9 cellular contexts compared by ENCODE assay signal in genomic region chr12:120119395-120119973, GRCh38. TPM values are rescaled to one million over a fixed set of nuclear protein-coding genes. Genes with fewer than 3 reads are reported as not detected.
A peak's percentile ranks its signal among the peaks of the same experiment; 100 is the strongest.
DNase-seq lines count a peak whose midpoint lies in the region; ATAC-seq and TF ChIP-seq lines count a peak whose summit lies in the region.
"Had no signal": no experiment of that assay in that cellular context is flagged by ENCODE, and none has a peak within 500 bp of the region (broad histone marks: within the 10 kb centered on the region; RNA-seq: fewer than 3 reads in every experiment).

No MANE protein-coding gene starts in this region.

- H3K9me3 ChIP-seq in SJSA1 (replicated peaks) (no peaks in the 10 kb centered on the region), gastroesophageal sphincter (no peaks in the 10 kb centered on the region), ascending aorta (no peaks in the 10 kb centered on the region)
- H3K9me3 ChIP-seq: HAP-1 had no signal

- H3K36me3 Mint-ChIP-seq in CD14-positive monocyte, result peaks cover 8 to 12% of the 10 kb centered on the region in 2 donors

- no peak for TF ChIP-seq CTCF in CD14-positive monocyte (IDR thresholded peaks at IDR 0.05)
- TF ChIP-seq CTCF in gastroesophageal sphincter (IDR thresholded peaks at IDR 0.05), result no peak
- no peak for TF ChIP-seq CTCF in ascending aorta (IDR thresholded peaks at IDR 0.05)

- H3K36me3 ChIP-seq in SJSA1 (peaks cover 24% of the 10 kb centered on the region), gastroesophageal sphincter (peaks cover 0 to under 1% of the 10 kb centered on the region in 2 donors), ascending aorta (no peaks in the 10 kb centered on the region)

- H3K9me3 Mint-ChIP-seq in CD14-positive monocyte, result peaks cover 0 to 5% (median 2%) of the 10 kb centered on the region in 7 donors

- intact Hi-C loops in CD14-positive monocyte (cut with micrococcal nuclease) (loop anchor here in 1 of 2 donors (5.0 kb wide), 1 partner anchor 83 kb away; the partner anchor contains the start of gene RPLP0), ascending aorta (cut with DNase I) (no loop called here)

- H3K4me3 Mint-ChIP-seq in CD14-positive monocyte, result peak overlapping the region; percentile 3 to 46

- ATAC-seq in GM21576 (IDR thresholded peaks at IDR 0.05; ENCODE audit: unreplicated experiment) (peak; percentile 25), gastroesophageal sphincter (no peak)

- DNase-seq in CD14-positive monocyte (ENCODE audit: low spot score) (no peak), SJSA1 (ENCODE audit: low read depth in 1 of 2, low spot score in 2 of 2) (peak in 1 of 2 experiments; percentile 58), NCI-H2107 (lab: John Stamatoyannopoulos, UW) (no peak), ascending aorta (ENCODE audit: low spot score in 2 of 2) (no peak), foreskin melanocyte (no peak)
- DNase-seq in effector CD8-positive, alpha-beta T cell (lab: John Stamatoyannopoulos, UW), result no peak

- peak overlapping the region; percentile 65 to 91 (median 88) for H3K27ac Mint-ChIP-seq in CD14-positive monocyte

- peaks cover 63% of the 10 kb centered on the region for H3K4me1 Mint-ChIP-seq in CD14-positive monocyte

- no peak for TF ChIP-seq EP300 in gastroesophageal sphincter (IDR thresholded peaks at IDR 0.05)

- peaks cover 32% of the 10 kb centered on the region for H3K4me1 ChIP-seq in SJSA1 (replicated peaks)
- peaks cover 0 to 54% (median 26%) of the 10 kb centered on the region in 3 donors for H3K4me1 ChIP-seq in gastroesophageal sphincter
- H3K4me1 ChIP-seq in ascending aorta, result peaks cover 13 to 26% of the 10 kb centered on the region in 2 donors

- WGBS in gastroesophageal sphincter (ENCODE audit: low coverage in 1 of 2), 2 donors, result 0 to 8% methylated on average over 1 of the region's 1 CpG

- H3K27me3 ChIP-seq in SJSA1 (replicated peaks) (no peaks in the 10 kb centered on the region), gastroesophageal sphincter (no peaks in the 10 kb centered on the region), ascending aorta (no peaks in the 10 kb centered on the region)

- peak overlapping the region; percentile 54 for H3K27ac ChIP-seq in SJSA1
- peak overlapping the region in 3 of 4 donors; percentile 26 to 49 (median 34) for H3K27ac ChIP-seq in gastroesophageal sphincter
- H3K27ac ChIP-seq in ascending aorta, result no peak overlapping the region

- no peaks in the 10 kb centered on the region for H3K27me3 Mint-ChIP-seq in CD14-positive monocyte (ENCODE audit: low read depth in 3 of 3)

- H3K4me3 ChIP-seq in SJSA1, result no peak overlapping the region
- no peak overlapping the region for H3K4me3 ChIP-seq in gastroesophageal sphincter
- H3K4me3 ChIP-seq in ascending aorta, result no peak overlapping the region

- TF ChIP-seq POLR2A in gastroesophageal sphincter (IDR thresholded peaks at IDR 0.05), result no peak

RNA-seq across cellular contexts. Expression of gene RAB35, which starts 2.9 kb away (rescaled TPM):
- 10 to 100 TPM; 20.4 to 21.6 TPM for polyA plus RNA-seq in CD14-positive monocyte
- 16.7 and 31.7 TPM in 2 replicates for total RNA-seq in SJSA1 (2014; rRNA removed; shearing (Covaris generic))
- total RNA-seq in gastroesophageal sphincter (10 to 100 TPM; 37.5 to 42.3 (median 41.7) TPM), ascending aorta (39.2 TPM)

Comparison
In these comparisons a context has a peak if more than half of its experiments do, and no peak if none do; other contexts are left out.
1. H3K27ac ChIP-seq: peak in SJSA1 (single experiment) and gastroesophageal sphincter (3 of 4); none in ascending aorta (0 of 2).